In the genomic region with DNA sequence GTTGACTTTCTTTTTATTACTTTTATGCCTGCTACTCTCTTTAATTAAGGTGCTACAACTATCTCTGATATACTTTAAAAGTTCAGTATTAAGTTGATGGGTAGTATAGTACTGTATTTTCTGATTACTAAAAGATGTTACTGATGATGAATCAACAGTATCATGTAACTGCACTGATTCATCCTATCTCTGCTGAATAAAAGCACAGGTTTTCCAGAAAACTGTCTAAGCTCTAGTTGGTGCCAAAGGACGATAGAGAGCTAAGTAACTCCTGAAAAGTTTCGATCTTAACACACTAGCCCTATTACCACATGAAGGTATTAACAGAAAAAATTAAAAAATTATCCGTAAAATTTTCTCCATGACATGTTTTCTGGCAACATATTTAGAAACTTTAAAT, we compare ENCODE assay signal across 8 cellular contexts. TPM values are rescaled to one million over a fixed set of nuclear protein-coding genes. Genes with fewer than 3 reads are reported as not detected.
A peak's percentile ranks its signal among the peaks of the same experiment; 100 is the strongest.
DNase-seq lines count a peak whose midpoint lies in the region; TF ChIP-seq lines count a peak whose summit lies in the region.
"Had no signal": no experiment of that assay in that cellular context is flagged by ENCODE, and none has a peak within 500 bp of the region (broad histone marks: within the 10 kb centered on the region; RNA-seq: fewer than 3 reads in every experiment).

No MANE protein-coding gene starts in this region.

- no peaks in the 10 kb centered on the region for H3K9me3 Mint-ChIP-seq in endodermal cell

- peaks cover 35% of the 10 kb centered on the region for H3K4me1 Mint-ChIP-seq in endodermal cell

- TF ChIP-seq CTCF in GM12864 (IDR thresholded peaks at IDR 0.05; ENCODE audit: low read depth, low read length, missing control alignments) (no peak), NB4 (IDR thresholded peaks at IDR 0.05; ENCODE audit: low read depth, low read length) (no peak), endodermal cell (conservative IDR thresholded peaks at IDR 0.05) (no peak), parathyroid adenoma (IDR thresholded peaks at IDR 0.05) (no peak)

- peaks cover 47% of the 10 kb centered on the region for H3K79me2 ChIP-seq in parathyroid adenoma

- H3K4me1 ChIP-seq in endodermal cell (ENCODE audit: control insufficient read depth, insufficient read depth, low read length) (peaks cover 4% of the 10 kb centered on the region), parathyroid adenoma (peaks cover 19% of the 10 kb centered on the region)

- 57 to 81% methylated on average over 1 to 3 of the region's 3 CpGs for WGBS in endodermal cell (ENCODE audit: insufficient coverage in 1 of 2, insufficient read length in 1 of 2), 2 experiments

- peak overlapping the region; percentile 77; the same call in 1 of the 2 replicates for H3K4me3 ChIP-seq in GM12864 (ENCODE audit: low read depth, low read length)
- peak overlapping the region; percentile 97 for H3K4me3 ChIP-seq in NB4 (ENCODE audit: low read depth, low read length)
- H3K4me3 ChIP-seq in endodermal cell (ENCODE audit: low read length), result peak overlapping the region; percentile 94
- peak overlapping the region; percentile 95 for H3K4me3 ChIP-seq in parathyroid adenoma (ENCODE audit: low read depth, low read length)

- DNase-seq in GM12864 (ENCODE audit: low read depth) (no peak), NB4 (ENCODE audit: low read depth) (no peak), endodermal cell (no peak), cerebellum (ENCODE audit: low spot score) (no peak)
- DNase-seq in stimulated activated CD4-positive, alpha-beta T cell treated with anti-CD3 and anti-CD28 coated beads, Interleukin-4, amount 100 ng/mL, for 1 hour, result no peak
- no peak for DNase-seq in activated CD4-positive, CD25-positive, alpha-beta regulatory T cell (lab: John Stamatoyannopoulos, UW)
- DNase-seq: NCI-H1436 had no signal

- H3K27me3 ChIP-seq in endodermal cell (ENCODE audit: control insufficient read depth, insufficient read depth, low read length, poor library complexity, severe bottlenecking), result no peaks in the 10 kb centered on the region
- no peaks in the 10 kb centered on the region for H3K27me3 ChIP-seq in parathyroid adenoma (ENCODE audit: control insufficient read depth, insufficient read depth, low read length)

- peak overlapping the region; percentile 95 for H3K9ac ChIP-seq in endodermal cell (ENCODE audit: extremely low read depth, low read length, poor library complexity, severe bottlenecking)
- H3K9ac ChIP-seq in parathyroid adenoma, result no peak overlapping the region

- no peak overlapping the region for H2AFZ ChIP-seq in parathyroid adenoma

- H3K4me3 Mint-ChIP-seq in endodermal cell, result peak overlapping the region; percentile 84

- H3K27ac ChIP-seq in endodermal cell (ENCODE audit: low read depth, low read length), result no peak overlapping the region
- H3K27ac ChIP-seq in parathyroid adenoma, result no peak overlapping the region

- no peak for TF ChIP-seq POLR2A in NB4 (IDR thresholded peaks at IDR 0.05; ENCODE audit: extremely low read depth, insufficient read length)

- no peaks in the 10 kb centered on the region for H3K27me3 Mint-ChIP-seq in endodermal cell (ENCODE audit: insufficient read depth)

- peaks cover 25% of the 10 kb centered on the region for H3K36me3 Mint-ChIP-seq in endodermal cell (ENCODE audit: low read depth)

- no peak overlapping the region for H3K27ac Mint-ChIP-seq in endodermal cell

- H3K9me3 ChIP-seq in endodermal cell (ENCODE audit: control insufficient read depth, low read length) (peaks cover 6% of the 10 kb centered on the region), parathyroid adenoma (ENCODE audit: control insufficient read depth, low read length) (no peaks in the 10 kb centered on the region)

- H3K4me2 ChIP-seq in parathyroid adenoma (ENCODE audit: low read length), result peak overlapping the region; percentile 29

- H3K36me3 ChIP-seq in endodermal cell (ENCODE audit: control insufficient read depth, insufficient read depth, low read length) (peaks cover 23% of the 10 kb centered on the region), parathyroid adenoma (ENCODE audit: control insufficient read depth, insufficient read depth, low read length) (no peaks in the 10 kb centered on the region)

RNA-seq across cellular contexts. Expression of a gene that starts 2.1 kb away (rescaled TPM):
- total RNA-seq in endodermal cell (100 to 1,000 TPM in 1 of 2 donors, 10 to 100 TPM in 1; 99.6 to 116 TPM), cerebellum (101 TPM)
- polyA plus RNA-seq in endodermal cell (2013, experiment 1 of 2), result 58.9 TPM
- polyA plus RNA-seq in endodermal cell (2013, experiment 2 of 2), result 65.4 TPM
